In genomic region chr19:23822735-23823134, GRCh38 we compare ENCODE assay signal across 31 cellular contexts.
DNase-seq lines count a peak whose midpoint lies in the region; ATAC-seq and TF ChIP-seq lines count a peak whose summit lies in the region.
"Had no signal": no experiment of that assay in that cellular context is flagged by ENCODE, and none has a peak within 500 bp of the region (broad histone marks: within the 10 kb centered on the region; RNA-seq: fewer than 3 reads in every experiment).

No MANE protein-coding gene starts in this region.

- H3K27ac ChIP-seq in RWPE1: no peak overlapping the region
- peak overlapping the region in 4 of 5 donors; percentile 53 to 62 (median 57) for H3K27ac ChIP-seq in stomach
- H3K27ac ChIP-seq: 22Rv1, adrenal gland, body of pancreas, psoas muscle, suprapubic skin had no signal

- POLR2A ChIA-PET in RWPE1 (lab: Yijun Ruan, JAX; ENCODE audit: low non-redundant PET): no interaction called here

- H3K4me3 ChIP-seq in stomach: no peak overlapping the region
- H3K4me3 ChIP-seq: adrenal gland, body of pancreas, psoas muscle, suprapubic skin had no signal

- TF ChIP-seq EP300 in stomach (IDR thresholded peaks at IDR 0.05): no peak

- H3K4me1 ChIP-seq in stomach: peaks cover 4 to 8% (median 6%) of the 10 kb centered on the region in 4 donors
- H3K4me1 ChIP-seq: adrenal gland, body of pancreas, psoas muscle, suprapubic skin had no signal

- H3K27me3 Mint-ChIP-seq in activated T-helper 17 cell treated with anti-CD3 and anti-CD28 coated beads, Interleukin-2, amount 50 U/mL, for 72 hours: no peaks in the 10 kb centered on the region
- H3K27me3 Mint-ChIP-seq: activated CD4-positive, alpha-beta T cell treated with anti-CD3 and anti-CD28 coated beads for 36 hours; activated CD8-positive, alpha-beta T cell treated with anti-CD3 and anti-CD28 coated beads for 36 hours; dendritic cell treated with granulocyte-macrophage colony-stimulating factor and Interleukin-4, amounts not matched to agents 40 ng/mL and 50 ng/mL, for 4 days; naive thymus-derived CD8-positive, alpha-beta T cell; stimulated activated memory B cell treated with anti-CD40 and anti-IgM and Interleukin-4, amounts not matched to agents 10 μg/mL and 1 μg/mL and 100 μg/mL, for 72 hours had no signal

- peaks cover 16% of the 10 kb centered on the region for H3K9me3 Mint-ChIP-seq in activated T-helper 17 cell treated with anti-CD3 and anti-CD28 coated beads, Interleukin-2, amount 50 U/mL, for 72 hours

- intact Hi-C loops in stomach (cut with DNase I; ENCODE audit: low total_unique reads): no loop called here

- peaks cover 20 to 82% (median 48%) of the 10 kb centered on the region in 4 donors for H3K9me3 ChIP-seq in stomach

- H3K27ac Mint-ChIP-seq in activated T-helper 17 cell treated with anti-CD3 and anti-CD28 coated beads, Interleukin-2, amount 50 U/mL, for 72 hours: no peak overlapping the region
- H3K27ac Mint-ChIP-seq: activated CD4-positive, alpha-beta T cell treated with anti-CD3 and anti-CD28 coated beads for 36 hours; activated CD8-positive, alpha-beta T cell treated with anti-CD3 and anti-CD28 coated beads for 36 hours; activated naive CD4-positive, alpha-beta T cell treated with anti-CD3 and anti-CD28 coated beads for 36 hours; activated T-helper 1 cell treated with anti-CD3 and anti-CD28 coated beads, Interleukin-12 subunit alpha, Interleukin-12 subunit beta, Interleukin-2, Interleukin-4 antibody, amounts not matched to agents 30 ng/mL and 10 ng/mL and 1 ng/mL, durations not matched to agents 14 hours and 24 hours and 36 hours; CD14-positive monocyte; dendritic cell treated with granulocyte-macrophage colony-stimulating factor and Interleukin-4, amounts not matched to agents 40 ng/mL and 50 ng/mL, for 4 days; naive thymus-derived CD8-positive, alpha-beta T cell; stimulated activated memory B cell treated with anti-CD40 and anti-IgM and Interleukin-4, amounts not matched to agents 10 μg/mL and 1 μg/mL and 100 μg/mL, for 72 hours; T-helper 2 cell treated with Interferon-gamma antibody and Interleukin-4, amounts not matched to agents 5 μg/mL and 100 μg/mL, for 36 hours had no signal

- H3K36me3 Mint-ChIP-seq in activated T-helper 17 cell treated with anti-CD3 and anti-CD28 coated beads, Interleukin-2, amount 50 U/mL, for 72 hours (ENCODE audit: low read depth): no peaks in the 10 kb centered on the region
- H3K36me3 Mint-ChIP-seq: CD14-positive monocyte had no signal

- DNase-seq in NCI-H146 (lab: John Stamatoyannopoulos, UW) (peak; percentile 13), NCI-H146 treated with DMSO at 0.1 percent for 48 hours (lab: John Stamatoyannopoulos, UW; ENCODE audit: unreplicated experiment) (no peak), RWPE1 (ENCODE audit: low spot score) (peak; percentile 9), kidney tubule cell (ENCODE audit: low spot score) (peak; percentile 12), stomach (peak; percentile 37)
- DNase-seq: activated CD4-positive, alpha-beta T cell treated with anti-CD3 and anti-CD28 coated beads for 36 hours; activated CD8-positive, alpha-beta memory T cell treated with anti-CD3 and anti-CD28 coated beads, Interleukin-2, amount 50 U/mL, for 48 hours; activated CD8-positive, alpha-beta T cell treated with anti-CD3 and anti-CD28 coated beads for 36 hours; activated naive CD4-positive, alpha-beta T cell treated with anti-CD3 and anti-CD28 coated beads for 36 hours; adrenal gland; body of pancreas; hippocampal formation; naive thymus-derived CD8-positive, alpha-beta T cell; NCI-H1105; NCI-H1930; NCI-H526 treated with DMSO at 0.1 percent for 48 hours; nucleus accumbens; psoas muscle; SHP77 treated with DMSO at 0.1 percent for 48 hours had no signal

- no peak overlapping the region for H3K4me3 Mint-ChIP-seq in activated T-helper 17 cell treated with anti-CD3 and anti-CD28 coated beads, Interleukin-2, amount 50 U/mL, for 72 hours
- H3K4me3 Mint-ChIP-seq: activated CD4-positive, alpha-beta T cell treated with anti-CD3 and anti-CD28 coated beads for 36 hours; activated CD8-positive, alpha-beta T cell treated with anti-CD3 and anti-CD28 coated beads for 36 hours; activated naive CD4-positive, alpha-beta T cell treated with anti-CD3 and anti-CD28 coated beads for 36 hours; activated T-helper 1 cell treated with anti-CD3 and anti-CD28 coated beads, Interleukin-12 subunit alpha, Interleukin-12 subunit beta, Interleukin-2, Interleukin-4 antibody, amounts not matched to agents 30 ng/mL and 10 ng/mL and 1 ng/mL, durations not matched to agents 14 hours and 24 hours and 36 hours; CD14-positive monocyte; dendritic cell treated with granulocyte-macrophage colony-stimulating factor and Interleukin-4, amounts not matched to agents 40 ng/mL and 50 ng/mL, for 4 days; naive thymus-derived CD8-positive, alpha-beta T cell; stimulated activated memory B cell treated with anti-CD40 and anti-IgM and Interleukin-4, amounts not matched to agents 10 μg/mL and 1 μg/mL and 100 μg/mL, for 72 hours; T-helper 2 cell treated with Interferon-gamma antibody and Interleukin-4, amounts not matched to agents 5 μg/mL and 100 μg/mL, for 36 hours had no signal

- CTCF ChIA-PET in RWPE1 (lab: Yijun Ruan, JAX): interaction anchor here (0.6 kb wide), 1 partner anchor 10 kb away, joined by 3 read pairs; no protein-coding TSS in a partner anchor

- no peaks in the 10 kb centered on the region for H3K4me1 Mint-ChIP-seq in activated T-helper 17 cell treated with anti-CD3 and anti-CD28 coated beads, Interleukin-2, amount 50 U/mL, for 72 hours
- H3K4me1 Mint-ChIP-seq: activated CD4-positive, alpha-beta T cell treated with anti-CD3 and anti-CD28 coated beads for 36 hours; CD14-positive monocyte; stimulated activated memory B cell treated with anti-CD40 and anti-IgM and Interleukin-4, amounts not matched to agents 10 μg/mL and 1 μg/mL and 100 μg/mL, for 72 hours had no signal

- whole genome bisulfite sequencing in stomach, 5 donors: 38 to 65% (median 54%) methylated on average over 1 of the region's 1 CpG

- H3K36me3 ChIP-seq in stomach: no peaks in the 10 kb centered on the region
- H3K36me3 ChIP-seq: adrenal gland, suprapubic skin had no signal

- no peak for TF ChIP-seq POLR2A in stomach (IDR thresholded peaks at IDR 0.05)

- no peak for TF ChIP-seq CTCF in RWPE1 (conservative IDR thresholded peaks at IDR 0.05; ENCODE audit: low read depth)
- TF ChIP-seq CTCF in stomach (IDR thresholded peaks at IDR 0.05): no peak

- ATAC-seq in HG03469 (IDR thresholded peaks at IDR 0.05; ENCODE audit: unreplicated experiment) (no peak), GM18498 (IDR thresholded peaks at IDR 0.05; ENCODE audit: unreplicated experiment) (no peak)
- no peak for ATAC-seq in activated T-helper 17 cell treated with anti-CD3 and anti-CD28 coated beads, Interleukin-2, amount 50 U/mL, for 72 hours (replicated peaks)
- ATAC-seq: activated CD4-positive, alpha-beta T cell treated with anti-CD3 and anti-CD28 coated beads for 36 hours; activated CD8-positive, alpha-beta T cell treated with anti-CD3 and anti-CD28 coated beads for 36 hours; body of pancreas; left lobe of liver; naive thymus-derived CD8-positive, alpha-beta T cell; Panc1; psoas muscle; stimulated activated memory B cell treated with anti-CD40 and anti-IgM and Interleukin-4, amounts not matched to agents 10 μg/mL and 1 μg/mL and 100 μg/mL, for 72 hours had no signal

- H3K27me3 ChIP-seq in stomach: no peaks in the 10 kb centered on the region
- H3K27me3 ChIP-seq: adrenal gland, body of pancreas, suprapubic skin had no signal
